In genomic region chr10:34323197-34323596, GRCh38 we compare ENCODE assay signal across 20 cellular contexts.
DNase-seq lines count a peak whose midpoint lies in the region; ATAC-seq and TF ChIP-seq lines count a peak whose summit lies in the region.
"Had no signal": no experiment of that assay in that cellular context is flagged by ENCODE, and none has a peak within 500 bp of the region (broad histone marks: within the 10 kb centered on the region; RNA-seq: fewer than 3 reads in every experiment).

No MANE protein-coding gene starts in this region.

- H3K4me1 Mint-ChIP-seq in nephron: peaks cover 29% of the 10 kb centered on the region
- no peaks in the 10 kb centered on the region for H3K4me1 Mint-ChIP-seq in activated T-cell treated with anti-CD3 and anti-CD28 coated beads, Interleukin-2, amount 50 U/mL, for 72 hours (ENCODE audit: low read depth)
- H3K4me1 Mint-ChIP-seq: B cell had no signal

- in situ Hi-C loops in transverse colon (cut with MboI; ENCODE audit: low pct_ligation_motif_present in 1 of 4, low pct_unique_long_range_greater_than_20kb in 1 of 4, low sequenced_read_pairs in 3 of 4): no loop called here

- no peak overlapping the region for H3K27ac ChIP-seq in BLaER1 treated with 17β-estradiol and CSF1 and Interleukin-3, amounts not matched to agents 10 nM and 100 nM
- H3K27ac ChIP-seq in transverse colon: no peak overlapping the region
- H3K27ac ChIP-seq: SK-N-MC, upper lobe of right lung had no signal

- no peaks in the 10 kb centered on the region for H3K27me3 Mint-ChIP-seq in nephron (ENCODE audit: low read depth)
- H3K27me3 Mint-ChIP-seq in activated T-cell treated with anti-CD3 and anti-CD28 coated beads, Interleukin-2, amount 50 U/mL, for 72 hours (ENCODE audit: low read depth): no peaks in the 10 kb centered on the region
- H3K27me3 Mint-ChIP-seq: B cell had no signal

- TF ChIP-seq EP300 in transverse colon (IDR thresholded peaks at IDR 0.05; ENCODE audit: low read depth): no peak

- H3K27ac Mint-ChIP-seq in nephron: peak overlapping the region; percentile 31 to 53 (median 46)
- no peak overlapping the region for H3K27ac Mint-ChIP-seq in activated T-cell treated with anti-CD3 and anti-CD28 coated beads, Interleukin-2, amount 50 U/mL, for 72 hours
- H3K27ac Mint-ChIP-seq: activated T-helper 2 cell treated with anti-CD3 and anti-CD28 coated beads, Interferon-gamma antibody, Interleukin-2, Interleukin-4, amounts not matched to agents 10 μg/mL and 5 μg/mL and 100 μg/mL, durations not matched to agents 14 hours and 24 hours and 36 hours; B cell had no signal

- TF ChIP-seq CTCF in nephron (IDR thresholded peaks at IDR 0.05; ENCODE audit: unreplicated experiment in 3 of 3) (no peak), transverse colon (IDR thresholded peaks at IDR 0.05) (no peak)

- peaks cover 0 to 42% (median 19%) of the 10 kb centered on the region in 11 experiments; a peak in 13 of 22 replicates for H3K36me3 ChIP-seq in BLaER1 treated with 17β-estradiol and CSF1 and Interleukin-3, amounts not matched to agents 10 nM and 100 nM
- no peaks in the 10 kb centered on the region for H3K36me3 ChIP-seq in transverse colon
- H3K36me3 ChIP-seq: HAP-1, upper lobe of right lung had no signal

- peak overlapping the region in 10 of 11 experiments; percentile 9 to 66 (median 42); a peak in 17 of 22 replicates for H3K4me2 ChIP-seq in BLaER1 treated with 17β-estradiol and CSF1 and Interleukin-3, amounts not matched to agents 10 nM and 100 nM

- DNase-seq in LHCN-M2 (ENCODE audit: low read depth) (peak; percentile 45), dermis blood vessel endothelial cell (peak; percentile 41), COLO829 (ENCODE audit: low spot score) (no peak), transverse colon (no peak)
- no peak for DNase-seq in activated T-cell treated with anti-CD3 and anti-CD28 coated beads, Interleukin-2, amount 50 U/mL, for 72 hours
- DNase-seq: amygdala; DMS79 treated with DMSO at 0.1 percent for 48 hours; mammary epithelial cell; NCI-H1105 treated with DMSO at 0.1 percent for 48 hours; NCI-H2227 treated with DMSO at 0.1 percent for 48 hours; right cardiac atrium; stimulated activated CD4-positive, alpha-beta T cell treated with anti-CD3 and anti-CD28 coated beads, Interleukin-4, amount 100 ng/mL, for 4 hours; upper lobe of right lung had no signal

- H3K36me3 Mint-ChIP-seq in nephron (ENCODE audit: low read depth): peaks cover 26% of the 10 kb centered on the region
- no peaks in the 10 kb centered on the region for H3K36me3 Mint-ChIP-seq in activated T-cell treated with anti-CD3 and anti-CD28 coated beads, Interleukin-2, amount 50 U/mL, for 72 hours (ENCODE audit: insufficient read depth in 2 of 2)

- no peak for TF ChIP-seq POLR2A in transverse colon (IDR thresholded peaks at IDR 0.05)

- 57 to 58% methylated on average over 1 of the region's 1 CpG for WGBS in transverse colon (ENCODE audit: low coverage in 1 of 2), 2 donors

- H3K4me3 Mint-ChIP-seq in nephron: no peak overlapping the region
- H3K4me3 Mint-ChIP-seq in activated T-cell treated with anti-CD3 and anti-CD28 coated beads, Interleukin-2, amount 50 U/mL, for 72 hours: no peak overlapping the region
- H3K4me3 Mint-ChIP-seq: B cell had no signal

- peaks cover 0 to 36% (median 24%) of the 10 kb centered on the region in 10 experiments; a peak in 18 of 20 replicates for H3K4me1 ChIP-seq in BLaER1 treated with 17β-estradiol and CSF1 and Interleukin-3, amounts not matched to agents 10 nM and 100 nM
- peaks cover 5 to 22% (median 18%) of the 10 kb centered on the region in 4 donors for H3K4me1 ChIP-seq in transverse colon

- peaks cover 0 to 8% (median 0%) of the 10 kb centered on the region in 11 experiments; a peak in 1 of 22 replicates for H3K9me3 ChIP-seq in BLaER1 treated with 17β-estradiol and CSF1 and Interleukin-3, amounts not matched to agents 10 nM and 100 nM (replicated peaks in 1 of 11)
- H3K9me3 ChIP-seq in transverse colon: no peaks in the 10 kb centered on the region
- H3K9me3 ChIP-seq: HAP-1, upper lobe of right lung had no signal

- H4K20me1 ChIP-seq in BLaER1 treated with 17β-estradiol and CSF1 and Interleukin-3, amounts not matched to agents 10 nM and 100 nM: no peaks in the 10 kb centered on the region

- H3K9ac ChIP-seq in BLaER1 treated with 17β-estradiol and CSF1 and Interleukin-3, amounts not matched to agents 10 nM and 100 nM: no peak overlapping the region

- ATAC-seq in HG03354 (IDR thresholded peaks at IDR 0.05; ENCODE audit: poor library complexity, severe bottlenecking, unreplicated experiment): no peak
- no peak for ATAC-seq in activated T-cell treated with anti-CD3 and anti-CD28 coated beads, Interleukin-2, amount 50 U/mL, for 72 hours (replicated peaks in 1 of 2)
- ATAC-seq: right cardiac atrium, upper lobe of right lung had no signal

- H3K9me3 Mint-ChIP-seq in nephron: no peaks in the 10 kb centered on the region
- H3K9me3 Mint-ChIP-seq in activated T-cell treated with anti-CD3 and anti-CD28 coated beads, Interleukin-2, amount 50 U/mL, for 72 hours: no peaks in the 10 kb centered on the region
- H3K9me3 Mint-ChIP-seq: activated T-helper 2 cell treated with anti-CD3 and anti-CD28 coated beads, Interferon-gamma antibody, Interleukin-2, Interleukin-4, amounts not matched to agents 10 μg/mL and 5 μg/mL and 100 μg/mL, durations not matched to agents 14 hours and 24 hours and 36 hours had no signal

- intact Hi-C loops in transverse colon (cut with DNase I; ENCODE audit: low total_unique reads): no loop called here

- no peak overlapping the region for H3K4me3 ChIP-seq in BLaER1 treated with 17β-estradiol and CSF1 and Interleukin-3, amounts not matched to agents 10 nM and 100 nM
- no peak overlapping the region for H3K4me3 ChIP-seq in transverse colon
- H3K4me3 ChIP-seq: HAP-1, SK-N-MC, upper lobe of right lung had no signal

- no peaks in the 10 kb centered on the region for H3K27me3 ChIP-seq in BLaER1 treated with 17β-estradiol and CSF1 and Interleukin-3, amounts not matched to agents 10 nM and 100 nM
- no peaks in the 10 kb centered on the region for H3K27me3 ChIP-seq in transverse colon
- H3K27me3 ChIP-seq: upper lobe of right lung had no signal

Comparison
In these comparisons a context has a peak if more than half of its experiments do, and no peak if none do; other contexts are left out.
1. DNase-seq: peak in LHCN-M2 (single experiment) and dermis blood vessel endothelial cell (single experiment); none in COLO829 (single experiment), transverse colon (single experiment) and activated T-cell treated with anti-CD3 and anti-CD28 coated beads, Interleukin-2, amount 50 U/mL, for 72 hours (0 of 2).